19 cellular contexts compared by ENCODE assay signal in the genomic region with DNA sequence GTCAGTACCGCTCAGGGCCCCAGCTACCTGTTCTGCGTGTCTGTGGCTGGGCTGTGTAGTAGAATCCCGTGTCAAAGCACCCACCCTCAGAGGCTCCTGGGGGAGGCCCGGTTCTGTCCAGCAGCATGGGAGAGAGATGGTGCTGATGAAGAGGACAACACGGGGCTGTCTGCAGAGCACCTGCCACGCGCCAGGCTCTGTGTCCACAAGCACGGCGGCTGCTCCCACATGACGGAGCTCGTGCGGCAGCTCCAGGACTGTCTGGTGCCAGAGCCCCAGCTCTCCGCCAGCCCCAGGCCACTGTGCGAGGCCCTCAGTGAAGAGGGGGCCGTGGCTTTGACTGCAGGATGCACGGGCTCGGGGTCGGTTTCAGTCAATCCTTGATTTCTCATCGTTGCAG. TPM values are rescaled to one million over a fixed set of nuclear protein-coding genes. Genes with fewer than 3 reads are reported as not detected.
"Had no signal": no experiment of that assay in that cellular context is flagged by ENCODE, and none has a peak within 500 bp of the region (broad histone marks: within the 10 kb centered on the region; RNA-seq: fewer than 3 reads in every experiment).

No MANE protein-coding gene starts in this region.

- H3K4me3 ChIP-seq: ovary had no signal

- H3K27me3 ChIP-seq: ovary had no signal

- DNase-seq: activated B cell treated with CpG ODN at 0.5 μM for 24 hours; activated CD4-positive, alpha-beta T cell treated with anti-CD3 and anti-CD28 coated beads, Interleukin-2, amount 10 ng/mL, durations not matched to agents 24 days and 14 days; activated gamma-delta T cell; amygdala; hypothalamus; nephron progenitor cell; ovary; stimulated activated CD4-positive, alpha-beta T cell treated with anti-CD3 and anti-CD28 coated beads, Interleukin-4, amount 100 ng/mL, for 1 hour; stimulated activated CD8-positive, alpha-beta memory T cell treated with anti-CD3 and anti-CD28 coated beads, Interleukin-4, amount 100 ng/mL, for 48 hours; T-helper 1 cell had no signal

- H3K27ac ChIP-seq: ovary had no signal

- H3K27me3 Mint-ChIP-seq: activated CD4-positive, alpha-beta T cell treated with anti-CD3 and anti-CD28 coated beads, Interleukin-2, amount 10 ng/mL, durations not matched to agents 24 days and 14 days had no signal

- H3K9me3 ChIP-seq: ovary had no signal

- H3K36me3 ChIP-seq: ovary had no signal

- H3K4me1 Mint-ChIP-seq: activated B cell treated with CpG ODN at 0.5 μM for 24 hours; activated CD4-positive, alpha-beta T cell treated with anti-CD3 and anti-CD28 coated beads, Interleukin-2, amount 10 ng/mL, durations not matched to agents 24 days and 14 days; central memory CD8-positive, alpha-beta T cell had no signal

- H3K36me3 Mint-ChIP-seq: activated naive CD8-positive, alpha-beta T cell; brain had no signal

- H3K4me3 Mint-ChIP-seq: activated B cell treated with CpG ODN at 0.5 μM for 24 hours; activated CD4-positive, alpha-beta T cell treated with anti-CD3 and anti-CD28 coated beads, Interleukin-2, amount 10 ng/mL, durations not matched to agents 24 days and 14 days; activated naive CD8-positive, alpha-beta T cell; brain; central memory CD8-positive, alpha-beta T cell; dendritic cell treated with granulocyte-macrophage colony-stimulating factor and Interleukin-4, amounts not matched to agents 40 ng/mL and 50 ng/mL, for 4 days; nephron progenitor cell; stimulated activated naive CD8-positive, alpha-beta T cell treated with anti-CD3 and anti-CD28 coated beads, Interleukin-15, Interleukin-2, amounts not matched to agents 100 ng/mL and 50 ng/mL, for 24 hours had no signal

- H3K9me3 Mint-ChIP-seq: activated B cell treated with CpG ODN at 0.5 μM for 24 hours; activated CD4-positive, alpha-beta T cell treated with anti-CD3 and anti-CD28 coated beads, Interleukin-2, amount 10 ng/mL, durations not matched to agents 24 days and 14 days; central memory CD8-positive, alpha-beta T cell; dendritic cell treated with granulocyte-macrophage colony-stimulating factor and Interleukin-4, amounts not matched to agents 40 ng/mL and 50 ng/mL, for 4 days; stimulated activated naive CD8-positive, alpha-beta T cell treated with anti-CD3 and anti-CD28 coated beads, Interleukin-15, Interleukin-2, amounts not matched to agents 100 ng/mL and 50 ng/mL, for 24 hours had no signal

- H3K27ac Mint-ChIP-seq: activated B cell treated with CpG ODN at 0.5 μM for 24 hours; activated CD4-positive, alpha-beta T cell treated with anti-CD3 and anti-CD28 coated beads, Interleukin-2, amount 10 ng/mL, durations not matched to agents 24 days and 14 days; activated naive CD8-positive, alpha-beta T cell; dendritic cell treated with granulocyte-macrophage colony-stimulating factor and Interleukin-4, amounts not matched to agents 40 ng/mL and 50 ng/mL, for 4 days; nephron progenitor cell; stimulated activated naive CD8-positive, alpha-beta T cell treated with anti-CD3 and anti-CD28 coated beads, Interleukin-15, Interleukin-2, amounts not matched to agents 100 ng/mL and 50 ng/mL, for 24 hours had no signal

RNA-seq across cellular contexts. Expression of a gene that starts 42.0 kb away (rescaled TPM):
- total RNA-seq: activated B cell treated with CpG ODN at 0.5 μM for 24 hours; activated CD4-positive, alpha-beta T cell treated with anti-CD3 and anti-CD28 coated beads, Interleukin-2, amount 10 ng/mL, durations not matched to agents 24 days and 14 days; activated CD8-positive, alpha-beta memory T cell treated with anti-CD3 and anti-CD28 coated beads for 36 hours; temporal lobe had no signal

RNA-seq across cellular contexts. Expression of a gene that starts 56.4 kb away (rescaled TPM):
- total RNA-seq: activated B cell treated with CpG ODN at 0.5 μM for 24 hours; activated CD4-positive, alpha-beta T cell treated with anti-CD3 and anti-CD28 coated beads, Interleukin-2, amount 10 ng/mL, durations not matched to agents 24 days and 14 days; activated CD8-positive, alpha-beta memory T cell treated with anti-CD3 and anti-CD28 coated beads for 36 hours; ovary; temporal lobe; ureter had no signal
- polyA plus RNA-seq: esophagus, ovary had no signal
